Comparison of ENCODE assay signal across 11 cellular contexts in genomic region chr17:10120113-10120485, GRCh38.
DNase-seq lines count a peak whose midpoint lies in the region; ATAC-seq and TF ChIP-seq lines count a peak whose summit lies in the region.
"Had no signal": no experiment of that assay in that cellular context is flagged by ENCODE, and none has a peak within 500 bp of the region (broad histone marks: within the 10 kb centered on the region; RNA-seq: fewer than 3 reads in every experiment).

No MANE protein-coding gene starts in this region.

- H3K9me2 ChIP-seq in Karpas-422 (replicated peaks; ENCODE audit: insufficient read depth, low read length) = no peaks in the 10 kb centered on the region

- peaks cover 16% of the 10 kb centered on the region for H3K79me1 ChIP-seq in trophoblast cell (ENCODE audit: low read length)

- no peaks in the 10 kb centered on the region for H3K36me3 Mint-ChIP-seq in CD8-positive, alpha-beta T cell
- H3K36me3 Mint-ChIP-seq in activated naive CD8-positive, alpha-beta T cell treated with anti-CD3 and anti-CD28 coated beads, Interleukin-2, amount 50 U/mL, for 24 hours (ENCODE audit: low read depth) = no peaks in the 10 kb centered on the region

- H4K12ac ChIP-seq in trophoblast cell (ENCODE audit: low read depth, low read length) = no peak overlapping the region

- H3K4me2 ChIP-seq in Karpas-422 (ENCODE audit: low read depth, low read length, poor library complexity, severe bottlenecking) (no peak overlapping the region), trophoblast cell (ENCODE audit: low read length) (no peak overlapping the region)

- no peak overlapping the region for H3K9ac ChIP-seq in Karpas-422 (ENCODE audit: low read length)
- no peak overlapping the region for H3K9ac ChIP-seq in trophoblast cell (ENCODE audit: low read length)

- H4K91ac ChIP-seq in trophoblast cell (ENCODE audit: low read depth, low read length) = no peak overlapping the region

- no peak overlapping the region for H3K27ac ChIP-seq in CD8-positive, alpha-beta T cell (ENCODE audit: low read depth, low read length)
- H3K27ac ChIP-seq in Karpas-422 (ENCODE audit: low read length) = no peak overlapping the region; the same call in 1 of the 2 replicates
- no peak overlapping the region for H3K27ac ChIP-seq in trophoblast cell (ENCODE audit: low read depth, low read length)

- H3K14ac ChIP-seq in trophoblast cell (ENCODE audit: low read length) = no peak overlapping the region

- no peak for ATAC-seq in CD8-positive, alpha-beta T cell
- ATAC-seq in activated naive CD8-positive, alpha-beta T cell treated with anti-CD3 and anti-CD28 coated beads, Interleukin-2, amount 50 U/mL, for 24 hours = no peak
- ATAC-seq in GM19463 (IDR thresholded peaks at IDR 0.05; ENCODE audit: unreplicated experiment) (no peak), HG03095 (IDR thresholded peaks at IDR 0.05; ENCODE audit: unreplicated experiment) (no peak)

- TF ChIP-seq CTCF in CD8-positive, alpha-beta T cell (IDR thresholded peaks at IDR 0.05) = no peak

- POLR2A ChIA-PET in CD8-positive, alpha-beta T cell (lab: Charles Lee) = interaction anchor here (0.9 kb wide), 1 partner anchor 10 kb away, joined by 8 read pairs; no protein-coding TSS in a partner anchor

- peak overlapping the region; percentile 58 for H3K4me3 Mint-ChIP-seq in CD8-positive, alpha-beta T cell
- no peak overlapping the region for H3K4me3 Mint-ChIP-seq in activated naive CD8-positive, alpha-beta T cell treated with anti-CD3 and anti-CD28 coated beads, Interleukin-2, amount 50 U/mL, for 24 hours
- H3K4me3 Mint-ChIP-seq: HFFc6 had no signal

- H3K9me3 ChIP-seq in CD8-positive, alpha-beta T cell (ENCODE audit: low read length) = no peaks in the 10 kb centered on the region
- H3K9me3 ChIP-seq in Karpas-422 (ENCODE audit: low read length) (no peaks in the 10 kb centered on the region), trophoblast cell (ENCODE audit: insufficient read depth, low read depth, low read length) (no peaks in the 10 kb centered on the region)

- WGBS in trophoblast cell (ENCODE audit: extremely low coverage, insufficient coverage, insufficient read length) = no CpG with 5 or more reads among the region's 9 CpGs

- DNase-seq in CD8-positive, alpha-beta T cell = no peak
- DNase-seq in Karpas-422 (peak; percentile 40), trophoblast cell (no peak), NCI-H2107 (lab: John Stamatoyannopoulos, UW) (no peak), SK-N-DZ (ENCODE audit: low spot score) (no peak)
- DNase-seq in activated naive CD8-positive, alpha-beta T cell treated with anti-CD3 and anti-CD28 coated beads, Interleukin-2, amount 50 U/mL, for 24 hours = no peak
- DNase-seq: COR-L47, HFFc6, NCI-H774 had no signal

- H3K4ac ChIP-seq in trophoblast cell (ENCODE audit: low read depth, low read length) = no peak overlapping the region

- no peak overlapping the region for H3K4me3 ChIP-seq in CD8-positive, alpha-beta T cell (ENCODE audit: low read depth, low read length)
- no peak overlapping the region for H3K4me3 ChIP-seq in Karpas-422 (ENCODE audit: low read length)
- H3K4me3 ChIP-seq in trophoblast cell (ENCODE audit: low read depth, low read length) = no peak overlapping the region

- peaks cover 59% of the 10 kb centered on the region for H3K4me1 ChIP-seq in CD8-positive, alpha-beta T cell (ENCODE audit: insufficient read depth, low read length)
- H3K4me1 ChIP-seq in Karpas-422 (ENCODE audit: low read length) (peaks cover 62% of the 10 kb centered on the region), trophoblast cell (ENCODE audit: control insufficient read depth in 1 of 2, insufficient read depth in 2 of 2, low read length in 2 of 2) (peaks cover 42 to 49% of the 10 kb centered on the region in 2 experiments)

- no peak overlapping the region for H4K8ac ChIP-seq in trophoblast cell (ENCODE audit: low read depth, low read length)

- H2BK5ac ChIP-seq in trophoblast cell (ENCODE audit: low read depth, low read length, poor library complexity) = no peak overlapping the region

- H3K27me3 Mint-ChIP-seq in CD8-positive, alpha-beta T cell (ENCODE audit: low read depth) = no peaks in the 10 kb centered on the region
- no peaks in the 10 kb centered on the region for H3K27me3 Mint-ChIP-seq in activated naive CD8-positive, alpha-beta T cell treated with anti-CD3 and anti-CD28 coated beads, Interleukin-2, amount 50 U/mL, for 24 hours

- H3K27ac Mint-ChIP-seq in CD8-positive, alpha-beta T cell = peak overlapping the region; percentile 89
- H3K27ac Mint-ChIP-seq in activated naive CD8-positive, alpha-beta T cell treated with anti-CD3 and anti-CD28 coated beads, Interleukin-2, amount 50 U/mL, for 24 hours = peak overlapping the region; percentile 50
- H3K27ac Mint-ChIP-seq: HFFc6 had no signal

- H2AK5ac ChIP-seq in trophoblast cell (ENCODE audit: low read length) = peak overlapping the region; percentile 7

- H3K79me2 ChIP-seq in Karpas-422 (ENCODE audit: low read length) (no peaks in the 10 kb centered on the region), trophoblast cell (ENCODE audit: control insufficient read depth, insufficient read depth, low read length, poor library complexity) (peaks cover 4% of the 10 kb centered on the region)

- peak overlapping the region; percentile 12 for H2BK12ac ChIP-seq in trophoblast cell (ENCODE audit: low read length)

- intact Hi-C loops in CD8-positive, alpha-beta T cell (cut with DNase I, micrococcal nuclease) = no loop called here

- H3K18ac ChIP-seq in trophoblast cell (ENCODE audit: low read length) = no peak overlapping the region

- H3K27me3 ChIP-seq in CD8-positive, alpha-beta T cell (ENCODE audit: insufficient read depth, low read length) = no peaks in the 10 kb centered on the region
- H3K27me3 ChIP-seq in Karpas-422 (ENCODE audit: low read length) = no peaks in the 10 kb centered on the region
- no peaks in the 10 kb centered on the region for H3K27me3 ChIP-seq in trophoblast cell (ENCODE audit: insufficient read depth, low read length)

- no peaks in the 10 kb centered on the region for H3K36me3 ChIP-seq in CD8-positive, alpha-beta T cell (ENCODE audit: insufficient read depth, low read length)
- H3K36me3 ChIP-seq in Karpas-422 (ENCODE audit: insufficient read depth, low read length) (no peaks in the 10 kb centered on the region), trophoblast cell (ENCODE audit: control insufficient read depth in 1 of 2, insufficient read depth in 2 of 2, low read length in 2 of 2) (no peaks in the 10 kb centered on the region)

- H2BK120ac ChIP-seq in trophoblast cell (ENCODE audit: insufficient read depth, low read length, poor library complexity) = no peak overlapping the region

- H3K23ac ChIP-seq in trophoblast cell (ENCODE audit: low read length) = no peak overlapping the region

- CTCF ChIA-PET in CD8-positive, alpha-beta T cell (lab: Charles Lee) = interaction anchor here (1.0 to 1.4 kb wide), 2 partner anchors 19 to 106 kb away, joined by 3 to 4 read pairs; no protein-coding TSS in a partner anchor

- no peaks in the 10 kb centered on the region for H4K20me1 ChIP-seq in Karpas-422 (ENCODE audit: insufficient read depth, low read depth, low read length)

- H2AFZ ChIP-seq in Karpas-422 (ENCODE audit: low read length) (no peak overlapping the region), trophoblast cell (ENCODE audit: insufficient read depth, low read length, poor library complexity) (no peak overlapping the region)

- H3K9me3 Mint-ChIP-seq in CD8-positive, alpha-beta T cell = no peaks in the 10 kb centered on the region
- H3K9me3 Mint-ChIP-seq in activated naive CD8-positive, alpha-beta T cell treated with anti-CD3 and anti-CD28 coated beads, Interleukin-2, amount 50 U/mL, for 24 hours = no peaks in the 10 kb centered on the region
- H3K9me3 Mint-ChIP-seq: HFFc6 had no signal

- peaks cover 72% of the 10 kb centered on the region for H3K4me1 Mint-ChIP-seq in CD8-positive, alpha-beta T cell (ENCODE audit: low read depth)
- H3K4me1 Mint-ChIP-seq in activated naive CD8-positive, alpha-beta T cell treated with anti-CD3 and anti-CD28 coated beads, Interleukin-2, amount 50 U/mL, for 24 hours = peaks cover 70% of the 10 kb centered on the region
